23 cellular contexts compared by ENCODE assay signal in genomic region chr6:166500246-166500645, GRCh38.
A peak's percentile ranks its signal among the peaks of the same experiment; 100 is the strongest.
DNase-seq lines count a peak whose midpoint lies in the region; ATAC-seq lines count a peak whose summit lies in the region.
"Had no signal": no experiment of that assay in that cellular context is flagged by ENCODE, and none has a peak within 500 bp of the region (broad histone marks: within the 10 kb centered on the region; RNA-seq: fewer than 3 reads in every experiment).

No MANE protein-coding gene starts in this region.

- H3K4me3 Mint-ChIP-seq in activated T-cell treated with anti-CD3 and anti-CD28 coated beads, Interleukin-2, amount 50 U/mL, for 24 hours = peak overlapping the region; percentile 44
- H3K4me3 Mint-ChIP-seq in stimulated activated naive CD8-positive, alpha-beta T cell treated with anti-CD3 and anti-CD28 coated beads, Interleukin-15, amount 100 ng/mL, for 72 hours = no peak overlapping the region
- H3K4me3 Mint-ChIP-seq: activated naive CD8-positive, alpha-beta T cell; B cell; effector memory CD8-positive, alpha-beta T cell had no signal

- no peak for DNase-seq in activated T-cell treated with anti-CD3 and anti-CD28 coated beads, Interleukin-2, amount 50 U/mL, for 24 hours
- no peak for DNase-seq in activated T-cell treated with anti-CD3 and anti-CD28 coated beads for 4 hours
- DNase-seq in caudate nucleus (lab: John Stamatoyannopoulos, UW) = peak in 49 of 61 donors; percentile 18 to 74 (median 47)
- peak; percentile 68 for DNase-seq in mesenteric fat pad (ENCODE audit: low spot score)
- DNase-seq in stimulated activated naive CD8-positive, alpha-beta T cell treated with anti-CD3 and anti-CD28 coated beads, Interleukin-15, amount 100 ng/mL, for 72 hours = no peak
- DNase-seq in COR-L47 (lab: John Stamatoyannopoulos, UW) = no peak
- DNase-seq in EL = no peak
- DNase-seq: activated CD4-positive, alpha-beta T cell treated with anti-CD3 and anti-CD28 coated beads for 4 hours; activated T-cell treated with anti-CD3 and anti-CD28 coated beads, Interleukin-2, amount 50 U/mL, for 72 hours; effector memory CD8-positive, alpha-beta T cell; esophagus squamous epithelium; kidney glomerular epithelial cell; MG63; NCI-H1436 treated with DMSO at 0.1 percent for 48 hours; T-helper 2 cell; trophoblast cell had no signal

- H3K4me1 Mint-ChIP-seq in activated T-cell treated with anti-CD3 and anti-CD28 coated beads, Interleukin-2, amount 50 U/mL, for 24 hours (ENCODE audit: low read depth) = peaks cover 32% of the 10 kb centered on the region
- peaks cover 21% of the 10 kb centered on the region for H3K4me1 Mint-ChIP-seq in stimulated activated naive CD8-positive, alpha-beta T cell treated with anti-CD3 and anti-CD28 coated beads, Interleukin-15, amount 100 ng/mL, for 72 hours

- peak overlapping the region; percentile 25 for H3K27ac ChIP-seq in caudate nucleus (ENCODE audit: low read depth, low read length)
- H3K27ac ChIP-seq: 22Rv1, esophagus squamous epithelium, gastroesophageal sphincter, Peyer's patch, SJSA1 had no signal

- peak overlapping the region; percentile 95 for H3K27ac Mint-ChIP-seq in activated T-cell treated with anti-CD3 and anti-CD28 coated beads, Interleukin-2, amount 50 U/mL, for 24 hours
- no peak overlapping the region for H3K27ac Mint-ChIP-seq in stimulated activated naive CD8-positive, alpha-beta T cell treated with anti-CD3 and anti-CD28 coated beads, Interleukin-15, amount 100 ng/mL, for 72 hours
- H3K27ac Mint-ChIP-seq: activated naive CD8-positive, alpha-beta T cell; B cell had no signal

- no peaks in the 10 kb centered on the region for H3K9me3 Mint-ChIP-seq in activated T-cell treated with anti-CD3 and anti-CD28 coated beads, Interleukin-2, amount 50 U/mL, for 24 hours
- no peaks in the 10 kb centered on the region for H3K9me3 Mint-ChIP-seq in stimulated activated naive CD8-positive, alpha-beta T cell treated with anti-CD3 and anti-CD28 coated beads, Interleukin-15, amount 100 ng/mL, for 72 hours
- H3K9me3 Mint-ChIP-seq: activated T-cell treated with anti-CD3 and anti-CD28 coated beads, Interleukin-2, amount 50 U/mL, for 72 hours had no signal

- no peaks in the 10 kb centered on the region for H3K27me3 Mint-ChIP-seq in activated T-cell treated with anti-CD3 and anti-CD28 coated beads, Interleukin-2, amount 50 U/mL, for 24 hours
- H3K27me3 Mint-ChIP-seq in stimulated activated naive CD8-positive, alpha-beta T cell treated with anti-CD3 and anti-CD28 coated beads, Interleukin-15, amount 100 ng/mL, for 72 hours = no peaks in the 10 kb centered on the region
- H3K27me3 Mint-ChIP-seq: activated naive CD8-positive, alpha-beta T cell; B cell had no signal

- peaks cover 8% of the 10 kb centered on the region for H3K36me3 Mint-ChIP-seq in activated T-cell treated with anti-CD3 and anti-CD28 coated beads, Interleukin-2, amount 50 U/mL, for 24 hours (ENCODE audit: low read depth)

- peak; percentile 4 for ATAC-seq in stimulated activated naive CD8-positive, alpha-beta T cell treated with anti-CD3 and anti-CD28 coated beads, Interleukin-15, amount 100 ng/mL, for 72 hours
- ATAC-seq in GM19397 (IDR thresholded peaks at IDR 0.05; ENCODE audit: unreplicated experiment) = no peak
- ATAC-seq: effector memory CD8-positive, alpha-beta T cell; gastroesophageal sphincter had no signal

Comparison
In these comparisons a context has a peak if more than half of its experiments do, and no peak if none do; other contexts are left out.
1. DNase-seq: peak in caudate nucleus (49 of 61) and mesenteric fat pad (single experiment); none in activated T-cell treated with anti-CD3 and anti-CD28 coated beads, Interleukin-2, amount 50 U/mL, for 24 hours (single experiment), activated T-cell treated with anti-CD3 and anti-CD28 coated beads for 4 hours (single experiment), stimulated activated naive CD8-positive, alpha-beta T cell treated with anti-CD3 and anti-CD28 coated beads, Interleukin-15, amount 100 ng/mL, for 72 hours (0 of 2), COR-L47 (single experiment) and EL (single experiment).